ENCODE assay signal across 8 cellular contexts in the genomic region with DNA sequence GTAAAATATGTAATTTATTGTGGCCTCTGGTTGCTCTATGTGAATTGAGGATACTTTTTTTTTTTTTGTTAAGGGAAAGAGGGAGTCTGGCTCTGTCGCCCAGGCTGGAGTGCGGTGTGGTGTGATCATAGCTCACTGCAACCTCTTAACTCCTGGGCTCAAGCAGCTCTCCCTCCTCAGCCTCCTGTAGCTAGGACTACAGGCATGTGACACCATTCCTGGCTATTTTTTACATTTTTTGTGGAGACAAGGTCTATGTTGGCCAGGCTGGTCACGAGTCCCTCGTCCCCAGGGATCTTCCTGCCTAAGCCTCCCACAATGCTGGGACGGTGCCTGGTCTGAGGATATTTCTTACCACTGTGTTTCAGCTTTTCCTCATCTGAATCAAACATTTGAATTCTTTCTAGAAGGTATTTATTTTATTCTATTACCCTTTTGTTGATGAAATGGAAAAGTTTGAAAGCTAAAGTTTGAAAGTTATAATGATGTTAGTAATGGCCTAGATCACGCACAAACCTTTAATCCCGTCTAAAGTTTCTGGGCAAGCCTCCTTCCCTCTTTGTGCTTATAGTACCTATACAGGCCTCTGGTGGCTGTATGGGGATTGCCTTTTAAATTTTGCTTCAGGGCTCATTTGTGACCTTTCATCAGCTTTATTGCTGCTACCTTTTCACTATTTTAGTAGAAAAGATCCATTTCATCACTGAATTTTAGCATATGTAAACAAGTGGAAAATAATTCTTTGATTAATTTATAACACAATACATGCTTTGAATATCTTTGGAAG. TPM values are rescaled to one million over a fixed set of nuclear protein-coding genes. Genes with fewer than 3 reads are reported as not detected.
DNase-seq lines count a peak whose midpoint lies in the region; ATAC-seq and TF ChIP-seq lines count a peak whose summit lies in the region.

No MANE protein-coding gene starts in this region.

- no peak for TF ChIP-seq POLR2A in prostate gland (IDR thresholded peaks at IDR 0.05)

- ATAC-seq in right cardiac atrium (peak in 1 of 2 donors; percentile 0), GM19467 (IDR thresholded peaks at IDR 0.05; ENCODE audit: unreplicated experiment) (no peak), HG02973 (IDR thresholded peaks at IDR 0.05; ENCODE audit: unreplicated experiment) (no peak)

- H3K9me3 ChIP-seq in adipocyte (ENCODE audit: control insufficient read depth, low read length) (no peaks in the 10 kb centered on the region), right cardiac atrium (ENCODE audit: control insufficient read depth, low read length) (no peaks in the 10 kb centered on the region), prostate gland (no peaks in the 10 kb centered on the region)

- peak overlapping the region; percentile 98 for H3K9ac ChIP-seq in adipocyte (ENCODE audit: low read length)

- peak overlapping the region; percentile 98 for H3K27ac ChIP-seq in right cardiac atrium (ENCODE audit: low read length)
- peak overlapping the region; percentile 95 to 99 for H3K27ac ChIP-seq in prostate gland

- DNase-seq in GM03348 (ENCODE audit: low spot score) (peak; percentile 36), M059J (ENCODE audit: low read depth) (peak; percentile 55), adipocyte (ENCODE audit: low read depth) (peak; percentile 86), right cardiac atrium (peak; percentile 60 to 77 (median 68)), prostate gland (ENCODE audit: low spot score) (peak; percentile 21)
- no peak for DNase-seq in activated effector memory CD4-positive, alpha-beta T cell treated with anti-CD3 and anti-CD28 coated beads, Interleukin-2, amount 50 U/mL, for 16 hours

- H3K36me3 ChIP-seq in adipocyte (ENCODE audit: control insufficient read depth, insufficient read depth, low read length, severe bottlenecking) (peaks cover 18% of the 10 kb centered on the region), prostate gland (peaks cover 0 to 6% of the 10 kb centered on the region in 2 donors)

- WGBS in right cardiac atrium, result 7% methylated on average over 7 of the region's 7 CpGs
- WGBS in prostate gland, result 12% methylated on average over 7 of the region's 7 CpGs

- intact Hi-C loops in right cardiac atrium (cut with DNase I) (no loop called here), prostate gland (cut with DNase I) (loop anchor here (5.0 kb wide), 1 partner anchor 245 kb away; a partner anchor contains a TSS)

- H3K27me3 ChIP-seq in adipocyte (replicated peaks; ENCODE audit: control insufficient read depth, insufficient read depth, low read length), result no peaks in the 10 kb centered on the region
- no peaks in the 10 kb centered on the region for H3K27me3 ChIP-seq in right cardiac atrium (ENCODE audit: control insufficient read depth, insufficient read depth)
- H3K27me3 ChIP-seq in prostate gland (replicated peaks; ENCODE audit: insufficient read depth), result no peaks in the 10 kb centered on the region

- H3K4me1 ChIP-seq in adipocyte (ENCODE audit: control insufficient read depth, insufficient read depth, low read length), result peaks cover 32% of the 10 kb centered on the region
- H3K4me1 ChIP-seq in right cardiac atrium (ENCODE audit: control insufficient read depth, insufficient read depth, low read length), result peaks cover 2% of the 10 kb centered on the region
- peaks cover 9% of the 10 kb centered on the region for H3K4me1 ChIP-seq in prostate gland (replicated peaks)

- H3K4me3 ChIP-seq in adipocyte (ENCODE audit: low read length) (peak overlapping the region; percentile 100), right cardiac atrium (ENCODE audit: low read length) (peak overlapping the region; percentile 84), prostate gland (peak overlapping the region; percentile 76 to 98)

- peak in 3 of 4 experiments; percentile 9 to 40 (median 13) for TF ChIP-seq CTCF in prostate gland (IDR thresholded peaks at IDR 0.05)

RNA-seq across cellular contexts. Expression of a gene that starts 2.0 kb away (rescaled TPM):
- total RNA-seq in M059J (2014; rRNA removed; shearing (Covaris generic)), result 60.2 and 78.6 TPM in 2 replicates
- total RNA-seq in right cardiac atrium (10 to 100 TPM; 24.1 to 51.7 (median 26.8) TPM), prostate gland (10 to 100 TPM; 57.5 to 58.5 TPM)
- polyA plus RNA-seq in right cardiac atrium, result 28.6 TPM

RNA-seq across cellular contexts. Expression of a gene that starts 28.5 kb away (rescaled TPM):
- 1.3 TPM in 1 of 2 replicates, not detected in the other for total RNA-seq in M059J (2014; rRNA removed; shearing (Covaris generic))
- total RNA-seq in right cardiac atrium (1 to 10 TPM in 3 of 4 donors, under 1 TPM in 1; 0.74 to 3.0 (median 1.4) TPM), prostate gland (1 to 10 TPM in 1 of 2 donors, not detected in 1; 1.5 TPM)
- polyA plus RNA-seq in right cardiac atrium, result 2.5 TPM
